7 cellular contexts compared by ENCODE assay signal in the genomic region with DNA sequence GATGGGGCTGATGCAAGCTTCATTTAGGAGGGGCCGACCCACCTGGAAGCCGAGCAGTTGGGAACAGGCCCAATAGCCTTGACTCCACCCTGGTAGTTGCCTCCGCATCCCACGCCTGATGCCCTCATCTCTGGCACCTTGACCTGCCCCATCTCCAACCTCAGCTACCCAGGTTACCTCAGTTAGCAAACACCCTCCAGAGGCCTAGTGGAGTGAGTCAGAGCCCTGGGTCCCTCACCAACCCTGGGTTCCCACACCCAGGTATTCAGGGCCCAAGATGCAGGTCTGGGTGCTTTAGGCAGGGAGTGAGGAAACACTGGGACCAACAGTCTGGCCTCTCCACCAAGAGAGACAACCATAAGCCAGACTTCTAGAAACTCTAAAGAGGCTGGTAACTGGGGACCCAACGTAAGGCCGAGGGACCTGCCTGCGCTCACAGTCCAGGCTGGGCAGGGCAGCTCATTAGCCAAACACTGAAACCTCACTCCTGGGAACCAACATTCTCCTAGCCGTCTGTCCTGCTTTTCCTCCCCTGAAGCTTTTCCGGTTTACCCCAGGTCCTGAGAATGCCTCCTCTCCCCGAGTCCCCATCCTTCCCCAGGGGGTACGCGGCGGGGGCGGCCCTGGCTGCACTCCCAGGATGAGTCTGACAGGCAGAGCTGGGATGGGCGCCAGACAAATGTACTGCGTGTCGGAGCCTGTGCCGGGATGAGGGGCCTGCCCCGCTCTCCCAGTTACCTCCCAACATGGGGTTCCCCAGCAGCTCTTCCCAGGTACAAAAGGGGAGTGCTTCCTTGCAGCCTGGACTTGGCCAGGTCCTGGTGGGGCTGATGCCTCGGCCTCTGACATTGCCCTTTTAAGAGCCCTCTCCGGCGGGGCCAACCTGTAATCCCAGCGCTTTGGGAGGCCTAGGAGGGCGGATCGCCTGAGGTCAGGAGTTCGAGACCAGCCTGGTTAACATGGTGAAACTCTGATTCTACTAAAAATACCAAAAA. TPM values are rescaled to one million over a fixed set of nuclear protein-coding genes. Genes with fewer than 3 reads are reported as not detected.
DNase-seq lines count a peak whose midpoint lies in the region; ATAC-seq, FAIRE-seq and TF ChIP-seq lines count a peak whose summit lies in the region.

No MANE protein-coding gene starts in this region.

- H2BK20ac ChIP-seq in H1 (ENCODE audit: low read length): peak overlapping the region; percentile 91

- no peak overlapping the region for H3K4ac ChIP-seq in H1 (replicated peaks; ENCODE audit: insufficient read length, low read depth, low read length)

- peak overlapping the region; percentile 25 to 46 for H3K4me2 ChIP-seq in H1 (ENCODE audit: insufficient read depth in 1 of 2, low read depth in 2 of 2, low read length in 2 of 2)

- H3K36me3 ChIP-seq in H1 (ENCODE audit: control insufficient read depth in 2 of 4, insufficient read depth in 4 of 4, low read length in 3 of 4) (peaks cover 10 to 35% (median 25%) of the 10 kb centered on the region in 4 experiments), muscle layer of colon (ENCODE audit: insufficient read depth, low read length) (peaks cover 33% of the 10 kb centered on the region)

- H3K14ac ChIP-seq in H1 (ENCODE audit: insufficient read length): no peak overlapping the region

- peak overlapping the region; percentile 32 for H4K91ac ChIP-seq in H1 (replicated peaks; ENCODE audit: insufficient read length, low read length)

- H3K9me3 ChIP-seq in H1 (ENCODE audit: insufficient read depth in 2 of 2, low read depth in 1 of 2, low read length in 1 of 2): no peaks in the 10 kb centered on the region
- H3K9me3 ChIP-seq in muscle layer of colon (ENCODE audit: low read length): no peaks in the 10 kb centered on the region

- H3K9ac ChIP-seq in H1 (replicated peaks in 1 of 4; ENCODE audit: extremely low read depth in 1 of 4, low read depth in 3 of 4, low read length in 3 of 4) (no peak overlapping the region), muscle layer of colon (ENCODE audit: low read length) (no peak overlapping the region)

- H2BK12ac ChIP-seq in H1 (ENCODE audit: low read depth, low read length): peak overlapping the region; percentile 96

- peak overlapping the region; percentile 97; the same call in 1 of the 2 replicates for H2BK15ac ChIP-seq in H1 (ENCODE audit: low read length)

- TF ChIP-seq CTCF in H1 (IDR thresholded peaks at IDR 0.05; ENCODE audit: control extremely low read depth in 1 of 3, insufficient read depth in 1 of 3, low read depth in 1 of 3, low read length in 3 of 3): no peak

- H4K5ac ChIP-seq in H1 (ENCODE audit: insufficient read length, low read depth, low read length): no peak overlapping the region

- ATAC-seq in HG03439 (IDR thresholded peaks at IDR 0.05; ENCODE audit: unreplicated experiment) (no peak), GM21390 (IDR thresholded peaks at IDR 0.05; ENCODE audit: unreplicated experiment) (no peak)

- CTCF ChIA-PET in H1 (lab: Charles Lee; ENCODE audit: partially characterized antibody): interaction anchor here (0.6 to 28.7 kb wide), 16 partner anchors 10 to 162 kb away, joined by 3 to 651 read pairs (median 4); a partner anchor contains a TSS

- H3K27me3 ChIP-seq in H1 (replicated peaks in 1 of 4; ENCODE audit: control insufficient read depth in 3 of 4, extremely low read depth in 1 of 4, insufficient read depth in 3 of 4, low read length in 3 of 4) (no peaks in the 10 kb centered on the region), muscle layer of colon (ENCODE audit: control insufficient read depth in 1 of 2, insufficient read depth in 2 of 2, low read length in 2 of 2) (peaks cover 0 to 3% of the 10 kb centered on the region in 2 donors)

- WGBS in H1 (ENCODE audit: extremely low coverage in 1 of 2, insufficient coverage in 1 of 2, insufficient read length in 1 of 2, insufficient replicate concordance in 2 of 2, low coverage in 1 of 2, low lambda C conversion rate in 2 of 2, missing lambda C conversion rate in 1 of 2), 2 experiments: 52% methylated on average over 26 of the region's 26 CpGs; no CpG with 5 or more reads in 1 of the 2 experiments

- TF ChIP-seq POLR2A in H1 (IDR thresholded peaks at IDR 0.05; ENCODE audit: control extremely low read depth in 1 of 2, low read depth in 2 of 2, low read length in 2 of 2): 0 out of 3 replicates have a peak, but pooled peaks of 1 of the 2 experiments have one; percentile 12

- H3K4me3 ChIP-seq in H1 (ENCODE audit: extremely low read depth in 1 of 4, insufficient read depth in 2 of 4, low read depth in 3 of 4, low read length in 4 of 4): peak overlapping the region in 2 of 4 experiments; percentile 1 to 32; a peak in 2 of 8 replicates
- peak overlapping the region; percentile 24 to 25 for H3K4me3 ChIP-seq in muscle layer of colon (ENCODE audit: low read depth in 1 of 2, low read length in 2 of 2)

- no peak overlapping the region for H2AFZ ChIP-seq in H1 (ENCODE audit: low read length)

- FAIRE-seq in H1 (lab: Jason Lieb, UNC): no peak

- no peaks in the 10 kb centered on the region for H3K79me1 ChIP-seq in H1 (ENCODE audit: low read depth, low read length)

- peaks cover 21 to 44% (median 30%) of the 10 kb centered on the region in 4 experiments for H3K4me1 ChIP-seq in H1 (replicated peaks in 1 of 4; ENCODE audit: control insufficient read depth in 3 of 4, insufficient read depth in 4 of 4, low read length in 3 of 4)
- peaks cover 16% of the 10 kb centered on the region for H3K4me1 ChIP-seq in muscle layer of colon (ENCODE audit: insufficient read depth, low read length)

- H3K56ac ChIP-seq in H1 (replicated peaks; ENCODE audit: insufficient read length, low read depth, low read length): no peak overlapping the region

- H3K23me2 ChIP-seq in H1 (ENCODE audit: low read depth, low read length): peaks cover 3% of the 10 kb centered on the region; the same call in 1 of the 2 replicates

- H2BK120ac ChIP-seq in H1 (replicated peaks; ENCODE audit: low read depth, low read length): no peak overlapping the region

- TF ChIP-seq EP300 in H1 (IDR thresholded peaks at IDR 0.05; ENCODE audit: borderline replicate concordance in 1 of 2, low read depth in 2 of 2, low read length in 2 of 2): no peak

- H4K20me1 ChIP-seq in H1 (replicated peaks in 1 of 2; ENCODE audit: control insufficient read depth in 1 of 2, insufficient read depth in 2 of 2, low read length in 2 of 2): no peaks in the 10 kb centered on the region

- DNase-seq in GOT3 (lab: John Stamatoyannopoulos, UW) (peak; percentile 15), NCI-H69 (lab: John Stamatoyannopoulos, UW) (peak; percentile 83), H1 (ENCODE audit: low read depth in 1 of 2, low spot score in 2 of 2) (peak in 1 of 2 experiments; percentile 76), NCI-H2227 (lab: John Stamatoyannopoulos, UW; ENCODE audit: unreplicated experiment) (no peak)

- no peaks in the 10 kb centered on the region for H3K79me2 ChIP-seq in H1 (ENCODE audit: control insufficient read depth in 1 of 2, insufficient read depth in 2 of 2, low read length in 2 of 2)

- peak overlapping the region; percentile 97 for H2AK5ac ChIP-seq in H1 (ENCODE audit: low read depth, low read length)

- peak overlapping the region; percentile 99 for H3K18ac ChIP-seq in H1 (ENCODE audit: extremely low read depth, low read length)

- TF ChIP-seq RAD21 in H1 (IDR thresholded peaks at IDR 0.05 in 1 of 2, conservative IDR thresholded peaks at IDR 0.05 in 1 of 2; ENCODE audit: low read depth in 2 of 2, low read length in 2 of 2): no peak

- H2BK5ac ChIP-seq in H1 (ENCODE audit: low read depth, low read length): peak overlapping the region; percentile 96

- H3K27ac ChIP-seq in H1 (ENCODE audit: low read depth, low read length) (peak overlapping the region; percentile 13; the same call in 1 of the 2 replicates), muscle layer of colon (ENCODE audit: low read depth, low read length) (peak overlapping the region; percentile 55)

- H4K8ac ChIP-seq in H1 (ENCODE audit: extremely low read depth, insufficient read depth, low read length): peak overlapping the region; percentile 15; the same call in 1 of the 2 replicates

- H3K23ac ChIP-seq in H1 (ENCODE audit: insufficient read length): no peak overlapping the region

- POLR2A ChIA-PET in H1 (lab: Charles Lee; ENCODE audit: partially characterized antibody): interaction anchor here (0.6 to 15.9 kb wide), 18 partner anchors 10 to 292 kb away, joined by 3 to 252 read pairs (median 6); a partner anchor contains a TSS

TF ChIP-seq in H1, 55 proteins besides CTCF, POLR2A, EP300 and RAD21 (continues in another document):
- TF ChIP-seq TEAD4 (IDR thresholded peaks at IDR 0.05; ENCODE audit: low read depth, low read length): no peak

RNA-seq across cellular contexts. Expression of a gene that starts 8.9 kb away (rescaled TPM):
- 27.7 and 28.0 TPM in 2 replicates for total RNA-seq in H1 (2021; fragmentation: NEBNext Ultra II Directional; extraction: Animal tissue kit (Norgen Biotek cat#: 25700))
- 12.0 and 25.9 TPM in 2 replicates for polyA plus RNA-seq in H1 (2011; rRNA removed)
- 12.4 TPM for polyA plus RNA-seq in H1 (2011; cell fraction: cytosol; rRNA removed)
- polyA plus RNA-seq in H1 (2011; cell fraction: nucleus; rRNA removed): 59.6 TPM
- polyA plus RNA-seq in H1 (2012, experiment 1 of 2): 15.3 to 24.5 TPM (median 21.9 TPM) in 4 replicates
- polyA plus RNA-seq in H1 (2012, experiment 2 of 2): 16.0 TPM
- 19.9 TPM for polyA plus RNA-seq in H1 (2013, experiment 1 of 2)
- polyA plus RNA-seq in H1 (2013, experiment 2 of 2): 16.0 TPM
- polyA minus RNA-seq in H1 (2011; rRNA and poly(A)+ RNA removed): 37.3 and 50.6 TPM in 2 replicates
- polyA minus RNA-seq in H1 (2011; cell fraction: cytosol; rRNA and poly(A)+ RNA removed): 28.1 TPM
- polyA minus RNA-seq in H1 (2011; cell fraction: nucleus; rRNA and poly(A)+ RNA removed): 39.4 TPM

RNA-seq across cellular contexts. Expression of a gene that starts 26.7 kb away (rescaled TPM):
- total RNA-seq in H1 (2021; fragmentation: NEBNext Ultra II Directional; extraction: Animal tissue kit (Norgen Biotek cat#: 25700)): 136 and 146 TPM in 2 replicates
- polyA plus RNA-seq in H1 (2011; rRNA removed): 83.1 and 97.1 TPM in 2 replicates
- 145 TPM for polyA plus RNA-seq in H1 (2011; cell fraction: cytosol; rRNA removed)
- 134 TPM for polyA plus RNA-seq in H1 (2011; cell fraction: nucleus; rRNA removed)
- 150 to 162 TPM (median 155 TPM) in 4 replicates for polyA plus RNA-seq in H1 (2012, experiment 1 of 2)
- polyA plus RNA-seq in H1 (2012, experiment 2 of 2): 71.7 TPM
- 89.1 TPM for polyA plus RNA-seq in H1 (2013, experiment 1 of 2)
- polyA plus RNA-seq in H1 (2013, experiment 2 of 2): 87.4 TPM
- polyA minus RNA-seq in H1 (2011; rRNA and poly(A)+ RNA removed): 87.1 and 97.9 TPM in 2 replicates
- 50.2 TPM for polyA minus RNA-seq in H1 (2011; cell fraction: cytosol; rRNA and poly(A)+ RNA removed)
- 67.5 TPM for polyA minus RNA-seq in H1 (2011; cell fraction: nucleus; rRNA and poly(A)+ RNA removed)

RNA-seq across cellular contexts. Expression of a gene that starts 42.5 kb away (rescaled TPM):
- 67.3 and 69.6 TPM in 2 replicates for total RNA-seq in H1 (2021; fragmentation: NEBNext Ultra II Directional; extraction: Animal tissue kit (Norgen Biotek cat#: 25700))
- 56.1 and 83.3 TPM in 2 replicates for polyA plus RNA-seq in H1 (2011; rRNA removed)
- 61.4 TPM for polyA plus RNA-seq in H1 (2011; cell fraction: cytosol; rRNA removed)
- polyA plus RNA-seq in H1 (2011; cell fraction: nucleus; rRNA removed): 94.4 TPM
- 49.1 to 60.0 TPM (median 56.5 TPM) in 4 replicates for polyA plus RNA-seq in H1 (2012, experiment 1 of 2)
- polyA plus RNA-seq in H1 (2012, experiment 2 of 2): 58.9 TPM
- polyA plus RNA-seq in H1 (2013, experiment 1 of 2): 54.5 TPM
- 53.3 TPM for polyA plus RNA-seq in H1 (2013, experiment 2 of 2)
- polyA minus RNA-seq in H1 (2011; rRNA and poly(A)+ RNA removed): 16.6 and 25.5 TPM in 2 replicates
- 24.0 TPM for polyA minus RNA-seq in H1 (2011; cell fraction: cytosol; rRNA and poly(A)+ RNA removed)
- 21.1 TPM for polyA minus RNA-seq in H1 (2011; cell fraction: nucleus; rRNA and poly(A)+ RNA removed)
